ENCODE assay signal across 26 cellular contexts in genomic region chr2:75515584-75516368, GRCh38. TPM values are rescaled to one million over a fixed set of nuclear protein-coding genes. Genes with fewer than 3 reads are reported as not detected.
"Had no signal": no experiment of that assay in that cellular context is flagged by ENCODE, and none has a peak within 500 bp of the region (broad histone marks: within the 10 kb centered on the region; RNA-seq: fewer than 3 reads in every experiment).

No MANE protein-coding gene starts in this region.

- H3K36me3 ChIP-seq: esophagus muscularis mucosa, gastroesophageal sphincter, heart left ventricle, lower lobe of right lung, thoracic aorta, tibial nerve had no signal

- H3K4me3 ChIP-seq: dorsolateral prefrontal cortex, esophagus muscularis mucosa, gastroesophageal sphincter, heart left ventricle, left ventricle myocardium inferior, lower lobe of right lung, psoas muscle, skin epidermis, thoracic aorta, tibial nerve, upper lobe of left lung had no signal

- H3K9me3 ChIP-seq: thoracic aorta had no signal

- H3K4me1 ChIP-seq: esophagus muscularis mucosa, foreskin keratinocyte, gastroesophageal sphincter, heart left ventricle, left ventricle myocardium inferior, psoas muscle, tibial nerve, upper lobe of left lung had no signal

- FAIRE-seq: colon, urothelium cell line had no signal

- H3K27ac ChIP-seq: dorsolateral prefrontal cortex, esophagus muscularis mucosa, foreskin keratinocyte, gastroesophageal sphincter, heart left ventricle, left ventricle myocardium inferior, lower lobe of right lung, psoas muscle, thoracic aorta, tibial nerve, upper lobe of left lung had no signal

- ATAC-seq: foreskin keratinocyte; gastroesophageal sphincter; heart left ventricle; left colon; naive thymus-derived CD8-positive, alpha-beta T cell; psoas muscle; right cardiac atrium; stimulated activated naive B cell treated with anti-CD40 and anti-IgM and Interleukin-4, amounts not matched to agents 10 μg/mL and 1 μg/mL and 100 μg/mL, for 72 hours had no signal

- H3K27me3 ChIP-seq: esophagus muscularis mucosa, foreskin keratinocyte, heart left ventricle, tibial nerve, upper lobe of left lung had no signal

- DNase-seq: dorsolateral prefrontal cortex; effector CD4-positive, alpha-beta T cell; foreskin keratinocyte; heart left ventricle; hippocampal formation; kidney glomerular epithelial cell; left colon; left ventricle myocardium inferior; lower lobe of right lung; naive thymus-derived CD8-positive, alpha-beta T cell; nephron progenitor cell; nucleus accumbens; posterior cingulate gyrus; psoas muscle; right cardiac atrium; stimulated activated CD4-positive, alpha-beta T cell treated with anti-CD3 and anti-CD28 coated beads, Interleukin-15, amount 100 ng/mL, for 24 hours; stimulated activated CD4-positive, alpha-beta T cell treated with anti-CD3 and anti-CD28 coated beads, Interleukin-2, amount 100 ng/mL, for 48 hours; stimulated activated naive B cell treated with anti-CD40 and anti-IgM and Interleukin-4, amounts not matched to agents 10 μg/mL and 1 μg/mL and 100 μg/mL, for 72 hours; upper lobe of left lung had no signal

RNA-seq across cellular contexts. Expression of gene EVA1A, which starts 45.0 kb away (rescaled TPM):
- total RNA-seq: naive thymus-derived CD8-positive, alpha-beta T cell had no signal
